ENCODE assay signal across 20 cellular contexts in the genomic region with DNA sequence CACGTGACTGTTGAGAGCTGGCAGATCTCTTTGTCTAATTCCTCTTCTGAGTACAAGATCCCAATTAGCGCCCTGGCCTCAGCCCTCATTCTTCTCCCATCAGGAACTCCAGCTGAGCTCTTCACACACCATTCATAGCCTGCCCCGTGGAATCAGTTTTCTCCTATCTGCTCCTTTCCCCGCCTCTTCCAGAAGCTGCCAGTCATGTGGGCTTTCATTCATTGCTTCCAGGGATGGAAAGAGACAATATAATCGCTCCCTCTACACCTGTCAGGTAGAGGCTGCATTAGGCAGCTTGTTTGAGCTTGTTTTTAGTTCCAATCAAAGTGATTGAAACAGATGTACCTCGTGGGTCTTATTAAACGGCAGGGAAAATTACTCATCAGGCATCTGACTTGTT.
"Had no signal": no experiment of that assay in that cellular context is flagged by ENCODE, and none has a peak within 500 bp of the region (broad histone marks: within the 10 kb centered on the region; RNA-seq: fewer than 3 reads in every experiment).

No MANE protein-coding gene starts in this region.

- H3K27me3 Mint-ChIP-seq: activated CD4-positive, alpha-beta T cell treated with anti-CD3 and anti-CD28 coated beads, Interleukin-2, amount 10 ng/mL, durations not matched to agents 7 days and 5 days; stimulated activated naive CD8-positive, alpha-beta T cell treated with anti-CD3 and anti-CD28 coated beads, Interleukin-15, Interleukin-2, amounts not matched to agents 100 ng/mL and 50 ng/mL, for 24 hours had no signal

- H3K27me3 ChIP-seq: right lobe of liver, suprapubic skin had no signal

- H3K27ac ChIP-seq: dorsolateral prefrontal cortex, prostate gland, right lobe of liver, suprapubic skin had no signal

- ATAC-seq: esophagus mucosa; mucosa of descending colon; naive thymus-derived CD4-positive, alpha-beta T cell; right lobe of liver had no signal

- DNase-seq: activated CD4-positive, alpha-beta T cell treated with anti-CD3 and anti-CD28 coated beads, Interleukin-2, amount 10 ng/mL, durations not matched to agents 7 days and 5 days; activated CD4-positive, CD25-positive, alpha-beta regulatory T cell; activated CD8-positive, alpha-beta memory T cell treated with anti-CD3 and anti-CD28 coated beads, Interleukin-2, amount 50 U/mL, for 48 hours; activated gamma-delta T cell treated with Interleukin-2 at 50 U/mL for 16 hours; amniotic stem cell; dorsolateral prefrontal cortex; hippocampal formation; kidney; left ventricle myocardium inferior; mucosa of descending colon; naive thymus-derived CD4-positive, alpha-beta T cell; occipital lobe; right lobe of liver had no signal

- H3K4me1 ChIP-seq: prostate gland, right lobe of liver, suprapubic skin had no signal

- H3K4me3 Mint-ChIP-seq: activated CD4-positive, alpha-beta T cell treated with anti-CD3 and anti-CD28 coated beads, Interleukin-2, amount 10 ng/mL, durations not matched to agents 7 days and 5 days; activated naive CD8-positive, alpha-beta T cell; naive thymus-derived CD4-positive, alpha-beta T cell; stimulated activated naive CD8-positive, alpha-beta T cell treated with anti-CD3 and anti-CD28 coated beads, Interleukin-15, Interleukin-2, amounts not matched to agents 100 ng/mL and 50 ng/mL, for 24 hours; type B pancreatic cell had no signal

- H3K36me3 Mint-ChIP-seq: naive thymus-derived CD4-positive, alpha-beta T cell; type B pancreatic cell had no signal

- H3K9me3 ChIP-seq: mucosa of descending colon, prostate gland, right lobe of liver, suprapubic skin had no signal

- H3K4me2 ChIP-seq: smooth muscle cell had no signal

- H3K27ac Mint-ChIP-seq: activated CD4-positive, alpha-beta T cell treated with anti-CD3 and anti-CD28 coated beads, Interleukin-2, amount 10 ng/mL, durations not matched to agents 7 days and 5 days; activated naive CD8-positive, alpha-beta T cell; naive thymus-derived CD4-positive, alpha-beta T cell; stimulated activated naive CD8-positive, alpha-beta T cell treated with anti-CD3 and anti-CD28 coated beads, Interleukin-15, Interleukin-2, amounts not matched to agents 100 ng/mL and 50 ng/mL, for 24 hours; type B pancreatic cell had no signal

- H3K4me3 ChIP-seq: dorsolateral prefrontal cortex, left ventricle myocardium inferior, mucosa of descending colon, prostate gland, right lobe of liver, smooth muscle cell, suprapubic skin had no signal

- H3K36me3 ChIP-seq: left ventricle myocardium inferior, prostate gland, right lobe of liver, suprapubic skin had no signal

- H3K4me1 Mint-ChIP-seq: activated CD4-positive, alpha-beta T cell treated with anti-CD3 and anti-CD28 coated beads, Interleukin-2, amount 10 ng/mL, durations not matched to agents 7 days and 5 days; naive thymus-derived CD4-positive, alpha-beta T cell had no signal
